Comparison of ENCODE assay signal across 9 cellular contexts in the genomic region with DNA sequence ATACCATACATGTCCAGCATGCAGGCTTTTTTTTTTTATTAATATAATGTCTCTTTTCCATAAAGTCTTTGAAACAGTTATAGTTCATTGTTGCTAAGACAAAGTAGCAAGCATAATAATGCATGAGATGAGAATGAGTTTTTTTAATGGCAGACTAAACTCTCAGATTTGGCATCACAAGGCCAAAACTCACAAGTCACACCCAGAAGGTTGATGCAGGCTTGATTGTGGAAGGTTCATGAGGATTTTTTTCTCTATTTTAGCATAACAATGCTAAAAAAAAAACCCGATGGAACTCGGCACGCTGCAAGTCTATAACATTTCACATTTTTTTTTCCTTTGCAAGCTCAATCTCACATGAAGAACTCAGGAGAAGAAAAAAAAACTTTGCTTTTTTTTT. TPM values are rescaled to one million over a fixed set of nuclear protein-coding genes. Genes with fewer than 3 reads are reported as not detected.
DNase-seq lines count a peak whose midpoint lies in the region; ATAC-seq and TF ChIP-seq lines count a peak whose summit lies in the region.
"Had no signal": no experiment of that assay in that cellular context is flagged by ENCODE, and none has a peak within 500 bp of the region (broad histone marks: within the 10 kb centered on the region; RNA-seq: fewer than 3 reads in every experiment).

No MANE protein-coding gene starts in this region.

- H3K27me3 ChIP-seq in mononuclear cell (ENCODE audit: insufficient read depth, low read length), result peaks cover 34% of the 10 kb centered on the region
- H3K27me3 ChIP-seq in thyroid gland, result no peaks in the 10 kb centered on the region
- H3K27me3 ChIP-seq in A673 (replicated peaks; ENCODE audit: insufficient read depth, low read depth, low read length, poor library complexity), result peaks cover 66% of the 10 kb centered on the region
- peaks cover 19% of the 10 kb centered on the region for H3K27me3 ChIP-seq in H7 (ENCODE audit: control insufficient read depth, insufficient read depth, low read length)

- H3K4me1 Mint-ChIP-seq in activated T-cell treated with anti-CD3 and anti-CD28 coated beads, Interleukin-2, amount 50 U/mL, for 72 hours (ENCODE audit: low read depth), result peaks cover 42% of the 10 kb centered on the region
- peaks cover 46% of the 10 kb centered on the region for H3K4me1 Mint-ChIP-seq in chondrocyte (ENCODE audit: low read depth)

- H3K36me3 ChIP-seq in thyroid gland, result peaks cover 0 to 3% of the 10 kb centered on the region in 2 donors
- no peaks in the 10 kb centered on the region for H3K36me3 ChIP-seq in A673 (ENCODE audit: insufficient read depth, low read length, poor library complexity, severe bottlenecking)
- H3K36me3 ChIP-seq in H7 (replicated peaks; ENCODE audit: control insufficient read depth, insufficient read depth, low read length), result no peaks in the 10 kb centered on the region

- WGBS in thyroid gland, 2 donors, result 3 to 6% methylated on average over 3 of the region's 3 CpGs

- no peak for TF ChIP-seq CTCF in chondrocyte (IDR thresholded peaks at IDR 0.05)
- TF ChIP-seq CTCF in thyroid gland (IDR thresholded peaks at IDR 0.05), result no peak
- no peak for TF ChIP-seq CTCF in A673 (conservative IDR thresholded peaks at IDR 0.05; ENCODE audit: low read depth, low read length)

- no peak for TF ChIP-seq POLR2A in thyroid gland (IDR thresholded peaks at IDR 0.05)

- H3K9me3 ChIP-seq in mononuclear cell (ENCODE audit: low read depth, low read length) (no peaks in the 10 kb centered on the region), thyroid gland (no peaks in the 10 kb centered on the region), A673 (ENCODE audit: low read depth, low read length, poor library complexity, severe bottlenecking) (no peaks in the 10 kb centered on the region)

- POLR2A ChIA-PET in A673 (lab: Charles Lee; ENCODE audit: low non-redundant PET), result no interaction called here

- peak overlapping the region; percentile 90 to 93 for H3K4me3 Mint-ChIP-seq in activated T-cell treated with anti-CD3 and anti-CD28 coated beads, Interleukin-2, amount 50 U/mL, for 72 hours
- H3K4me3 Mint-ChIP-seq in chondrocyte (ENCODE audit: unreplicated experiment), result peak overlapping the region; percentile 87

- peak overlapping the region; percentile 92 to 98 (median 93) for H3K27ac ChIP-seq in thyroid gland
- no peak overlapping the region for H3K27ac ChIP-seq in A673 (ENCODE audit: low read depth, low read length, poor library complexity, severe bottlenecking)

- H3K4me3 ChIP-seq in mononuclear cell (ENCODE audit: low read length) (peak overlapping the region; percentile 51), thyroid gland (replicated peaks in 1 of 3) (peak overlapping the region; percentile 64 to 76 (median 66)), A673 (ENCODE audit: low read depth, low read length, poor library complexity, severe bottlenecking) (no peak overlapping the region), H7 (ENCODE audit: insufficient read depth, low read depth, low read length) (no peak overlapping the region)

- no TSS peak for BruUV-seq in A673 (replicated peaks; lab: Mats Ljungman, UMichigan)

- H3K4me1 ChIP-seq in mononuclear cell (ENCODE audit: insufficient read depth, low read length), result peaks cover 20% of the 10 kb centered on the region
- H3K4me1 ChIP-seq in thyroid gland, result peaks cover 19 to 31% of the 10 kb centered on the region in 2 donors
- H3K4me1 ChIP-seq in A673 (ENCODE audit: insufficient read depth, low read length, poor library complexity, severe bottlenecking), result peaks cover 16% of the 10 kb centered on the region

- no peaks in the 10 kb centered on the region for H3K9me3 Mint-ChIP-seq in activated T-cell treated with anti-CD3 and anti-CD28 coated beads, Interleukin-2, amount 50 U/mL, for 72 hours
- no peaks in the 10 kb centered on the region for H3K9me3 Mint-ChIP-seq in chondrocyte (ENCODE audit: low read depth)

- intact Hi-C loops in thyroid gland (cut with DNase I), result no loop called here
- intact Hi-C loops in A673 (cut with micrococcal nuclease; ENCODE audit: unreplicated experiment), result no loop called here

- peak overlapping the region; percentile 96 for H3K27ac Mint-ChIP-seq in activated T-cell treated with anti-CD3 and anti-CD28 coated beads, Interleukin-2, amount 50 U/mL, for 72 hours
- H3K27ac Mint-ChIP-seq in chondrocyte (ENCODE audit: unreplicated experiment), result no peak overlapping the region

- CTCF ChIA-PET in A673 (lab: Charles Lee), result no interaction called here

- no peak for ATAC-seq in activated T-cell treated with anti-CD3 and anti-CD28 coated beads, Interleukin-2, amount 50 U/mL, for 72 hours (replicated peaks in 1 of 2)
- no peak for ATAC-seq in GM21737 (IDR thresholded peaks at IDR 0.05; ENCODE audit: unreplicated experiment)

- H3K27me3 Mint-ChIP-seq in activated T-cell treated with anti-CD3 and anti-CD28 coated beads, Interleukin-2, amount 50 U/mL, for 72 hours (ENCODE audit: low read depth), result peaks cover 31% of the 10 kb centered on the region
- no peaks in the 10 kb centered on the region for H3K27me3 Mint-ChIP-seq in chondrocyte (ENCODE audit: low read depth)

- DNase-seq in activated T-cell treated with anti-CD3 and anti-CD28 coated beads, Interleukin-2, amount 50 U/mL, for 72 hours, result no peak
- no peak for DNase-seq in activated T-cell treated with anti-CD3 and anti-CD28 coated beads for 4 hours
- DNase-seq in chondrocyte (ENCODE audit: low spot score), result no peak
- no peak for DNase-seq in thyroid gland
- no peak for DNase-seq in A673 (ENCODE audit: low spot score)
- no peak for DNase-seq in H7
- DNase-seq: AML-193 had no signal

- H3K36me3 Mint-ChIP-seq in activated T-cell treated with anti-CD3 and anti-CD28 coated beads, Interleukin-2, amount 50 U/mL, for 72 hours (ENCODE audit: insufficient read depth in 2 of 2), result peaks cover 9 to 26% of the 10 kb centered on the region in 2 donors
- H3K36me3 Mint-ChIP-seq in chondrocyte (ENCODE audit: low read depth), result no peaks in the 10 kb centered on the region

RNA-seq across cellular contexts. Expression of a gene that starts 2.8 kb away (rescaled TPM):
- total RNA-seq in activated T-cell treated with anti-CD3 and anti-CD28 coated beads, Interleukin-2, amount 50 U/mL, for 72 hours, result 100 to 1,000 TPM in 1 of 2 donors, 10 to 100 TPM in 1; 46.7 to 208 TPM
- 10.4 to 15.8 TPM (median 14.5 TPM) in 3 replicates for total RNA-seq in chondrocyte
- total RNA-seq in mononuclear cell, result 9.1 TPM
- total RNA-seq in thyroid gland, result 100 to 1,000 TPM in 1 of 4 donors, 10 to 100 TPM in 3; 59.7 to 158 (median 67.1) TPM
- total RNA-seq in A673 (2021), result 0.06 and 0.24 TPM in 2 replicates
- 1.9 and 5.4 TPM in 2 replicates for total RNA-seq in H7 (2014; rRNA removed; shearing (Covaris generic))

Comparison
In these comparisons a context has a peak if more than half of its experiments do, and no peak if none do; other contexts are left out.
1. H3K4me3 ChIP-seq: peak in mononuclear cell (single experiment) and thyroid gland (3 of 3); none in A673 (single experiment) and H7 (single experiment).